23 cellular contexts compared by ENCODE assay signal in the genomic region with DNA sequence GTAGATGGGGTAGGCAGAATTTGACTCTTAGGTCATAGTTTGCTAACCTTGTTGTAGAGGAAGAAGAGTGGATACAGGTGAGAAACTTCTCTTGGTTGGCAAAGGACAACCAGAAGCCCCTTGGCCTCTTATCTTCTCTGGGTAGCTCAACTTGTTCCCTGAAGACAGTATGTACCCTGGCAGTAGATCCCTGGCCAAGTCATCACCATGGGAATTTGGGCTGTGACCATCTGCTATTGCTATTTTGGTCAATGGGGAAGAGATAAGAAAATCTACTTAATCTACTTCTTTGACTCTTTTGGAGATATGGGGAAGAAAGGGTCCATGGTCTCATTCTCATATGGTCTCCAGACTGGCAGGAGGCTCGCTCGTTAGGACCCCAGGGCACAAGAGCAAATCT.
DNase-seq lines count a peak whose midpoint lies in the region; ATAC-seq, FAIRE-seq and TF ChIP-seq lines count a peak whose summit lies in the region.
"Had no signal": no experiment of that assay in that cellular context is flagged by ENCODE, and none has a peak within 500 bp of the region (broad histone marks: within the 10 kb centered on the region; RNA-seq: fewer than 3 reads in every experiment).

No MANE protein-coding gene starts in this region.

- no peak for FAIRE-seq in small intestine (lab: Jason Lieb, UNC)

- no peak overlapping the region for H2AFZ ChIP-seq in mammary epithelial cell (ENCODE audit: low read depth, low read length)

- CTCF ChIA-PET in mammary epithelial cell (lab: Charles Lee; ENCODE audit: low non-redundant PET) = no interaction called here

- no peaks in the 10 kb centered on the region for H3K79me2 ChIP-seq in mammary epithelial cell (ENCODE audit: insufficient read depth, low read length)

- WGBS in thyroid gland, 2 donors = 100% methylated on average over 2 of the region's 2 CpGs
- WGBS in small intestine, 3 donors = 87 to 95% (median 92%) methylated on average over 2 of the region's 2 CpGs
- WGBS in mammary epithelial cell (ENCODE audit: low coverage, missing lambda C conversion rate) = 97% methylated on average over 2 of the region's 2 CpGs

- H3K9me3 ChIP-seq in adipocyte (ENCODE audit: control insufficient read depth, low read length) (no peaks in the 10 kb centered on the region), thyroid gland (no peaks in the 10 kb centered on the region), small intestine (ENCODE audit: control insufficient read depth, low read depth) (no peaks in the 10 kb centered on the region), mammary epithelial cell (replicated peaks; ENCODE audit: insufficient read depth, low read length) (no peaks in the 10 kb centered on the region)

- peaks cover 62% of the 10 kb centered on the region for H3K4me1 ChIP-seq in adipocyte (ENCODE audit: control insufficient read depth, insufficient read depth, low read length)
- H3K4me1 ChIP-seq in thyroid gland = peaks cover 83 to 93% of the 10 kb centered on the region in 2 donors
- H3K4me1 ChIP-seq in small intestine (ENCODE audit: control insufficient read depth in 2 of 2, insufficient read depth in 1 of 2, low read depth in 1 of 2, low read length in 1 of 2) = no peaks in the 10 kb centered on the region
- peaks cover 8% of the 10 kb centered on the region for H3K4me1 ChIP-seq in mammary epithelial cell (ENCODE audit: insufficient read depth, low read length)

- TF ChIP-seq CTCF in fibroblast of the aortic adventitia (IDR thresholded peaks at IDR 0.05; ENCODE audit: insufficient read depth, low read length) = no peak
- no peak for TF ChIP-seq CTCF in thyroid gland (IDR thresholded peaks at IDR 0.05)
- no peak for TF ChIP-seq CTCF in mammary epithelial cell (conservative IDR thresholded peaks at IDR 0.05 in 1 of 2, IDR thresholded peaks at IDR 0.05 in 1 of 2; ENCODE audit: extremely low read depth in 1 of 2, insufficient read depth in 1 of 2, low read depth in 1 of 2, low read length in 2 of 2)

- no peak for ATAC-seq in sciatic nerve
- ATAC-seq: CD8-positive, alpha-beta T cell; HCT116 had no signal

- peak; percentile 91 for DNase-seq in G401 (ENCODE audit: low spot score)
- no peak for DNase-seq in adipocyte (ENCODE audit: low read depth)
- peak; percentile 40 for DNase-seq in fibroblast of the aortic adventitia (ENCODE audit: low read depth)
- DNase-seq in thyroid gland = no peak
- DNase-seq in small intestine = no peak
- DNase-seq in sciatic nerve (ENCODE audit: low spot score) = no peak
- no peak for DNase-seq in mammary epithelial cell
- DNase-seq: CD8-positive, alpha-beta T cell; DMS153; DND-41; Karpas-422; MV-4-11; NCI-H1105; NCI-H1436 treated with DMSO at 0.1 percent for 48 hours; NCI-H187 treated with DMSO at 0.1 percent for 48 hours; NCI-H2107; NCI-H446; NCI-H524 treated with DMSO at 0.1 percent for 48 hours; NCI-H774; SHP77 had no signal

- in situ Hi-C loops in G401 (cut with HindIII; ENCODE audit: low sequenced_read_pairs) (no loop called here), mammary epithelial cell (cut with MboI; ENCODE audit: low sequenced_read_pairs in 2 of 2) (no loop called here)

- H4K20me1 ChIP-seq in mammary epithelial cell (ENCODE audit: insufficient read depth, low read length) = no peaks in the 10 kb centered on the region

- H3K36me3 ChIP-seq in adipocyte (ENCODE audit: control insufficient read depth, insufficient read depth, low read length, severe bottlenecking) (no peaks in the 10 kb centered on the region), thyroid gland (no peaks in the 10 kb centered on the region), small intestine (ENCODE audit: control insufficient read depth in 2 of 2, insufficient read depth in 2 of 2, low read length in 2 of 2) (no peaks in the 10 kb centered on the region), mammary epithelial cell (ENCODE audit: insufficient read depth, low read length) (no peaks in the 10 kb centered on the region)

- dilution Hi-C loops in mammary epithelial cell (cut with HindIII; ENCODE audit: low sequenced_read_pairs) = no loop called here

- H3K9ac ChIP-seq in adipocyte (ENCODE audit: low read length) (no peak overlapping the region), mammary epithelial cell (ENCODE audit: insufficient read depth, low read length) (no peak overlapping the region)

- TF ChIP-seq POLR2A in thyroid gland (IDR thresholded peaks at IDR 0.05) = no peak

- H3K4me3 ChIP-seq in adipocyte (ENCODE audit: low read length) = peak overlapping the region; percentile 12
- H3K4me3 ChIP-seq in fibroblast of the aortic adventitia (ENCODE audit: low read depth, low read length) = no peak overlapping the region
- H3K4me3 ChIP-seq in thyroid gland (replicated peaks in 1 of 3) = no peak overlapping the region
- no peak overlapping the region for H3K4me3 ChIP-seq in small intestine (ENCODE audit: low read depth in 1 of 2, low read length in 2 of 2)
- H3K4me3 ChIP-seq in mammary epithelial cell (replicated peaks in 1 of 3; ENCODE audit: insufficient read depth in 1 of 3, low read depth in 2 of 3, low read length in 3 of 3) = no peak overlapping the region

- BruUV-seq in mammary epithelial cell (replicated peaks; lab: Mats Ljungman, UMichigan) = no TSS peak

- intact Hi-C loops in thyroid gland (cut with DNase I) = no loop called here
- intact Hi-C loops in sciatic nerve (cut with DNase I) = no loop called here
- intact Hi-C loops in mammary epithelial cell (cut with micrococcal nuclease) = no loop called here

- peak overlapping the region; percentile 68 to 99 (median 95) for H3K27ac ChIP-seq in thyroid gland
- no peak overlapping the region for H3K27ac ChIP-seq in small intestine (ENCODE audit: low read depth in 1 of 2, low read length in 1 of 2)
- no peak overlapping the region for H3K27ac ChIP-seq in mammary epithelial cell (ENCODE audit: insufficient read depth, low read depth, low read length)
- H3K27ac ChIP-seq: C4-2B, RWPE1 had no signal

- H3K27me3 ChIP-seq in adipocyte (replicated peaks; ENCODE audit: control insufficient read depth, insufficient read depth, low read length) (no peaks in the 10 kb centered on the region), thyroid gland (no peaks in the 10 kb centered on the region), small intestine (ENCODE audit: control insufficient read depth in 2 of 2, insufficient read depth in 2 of 2, low read length in 2 of 2) (no peaks in the 10 kb centered on the region), mammary epithelial cell (ENCODE audit: insufficient read depth, low read length) (no peaks in the 10 kb centered on the region)

- no peak overlapping the region for H3K4me2 ChIP-seq in mammary epithelial cell (ENCODE audit: insufficient read depth, low read depth, low read length)

Comparison
In these comparisons a context has a peak if more than half of its experiments do, and no peak if none do; other contexts are left out.
1. DNase-seq: peak in G401 (single experiment) and fibroblast of the aortic adventitia (single experiment); none in adipocyte (single experiment), thyroid gland (0 of 2), small intestine (single experiment), sciatic nerve (single experiment) and mammary epithelial cell (single experiment).
2. H3K27ac ChIP-seq: peak in thyroid gland (3 of 3); none in small intestine (0 of 2) and mammary epithelial cell (single experiment).